ENCODE assay signal across 10 cellular contexts in genomic region chr11:10488121-10488580, GRCh38. TPM values are rescaled to one million over a fixed set of nuclear protein-coding genes. Genes with fewer than 3 reads are reported as not detected.
DNase-seq lines count a peak whose midpoint lies in the region; ATAC-seq lines count a peak whose summit lies in the region.
"Had no signal": no experiment of that assay in that cellular context is flagged by ENCODE, and none has a peak within 500 bp of the region (broad histone marks: within the 10 kb centered on the region; RNA-seq: fewer than 3 reads in every experiment).

No MANE protein-coding gene starts in this region.

- no peaks in the 10 kb centered on the region for H3K9me3 Mint-ChIP-seq in activated naive CD8-positive, alpha-beta T cell (ENCODE audit: low read depth)
- H3K9me3 Mint-ChIP-seq in memory B cell: no peaks in the 10 kb centered on the region

- H3K27ac Mint-ChIP-seq in activated naive CD8-positive, alpha-beta T cell: peak overlapping the region; percentile 13
- H3K27ac Mint-ChIP-seq in memory B cell: peak overlapping the region; percentile 99

- DNase-seq in 8988T (peak; percentile 72), H4 (ENCODE audit: low spot score) (peak; percentile 72), memory B cell (ENCODE audit: low spot score in 2 of 2) (no peak), midbrain (lab: John Stamatoyannopoulos, UW) (no peak), hepatic stellate cell (ENCODE audit: low spot score) (no peak)
- no peak for DNase-seq in stimulated activated CD4-positive, alpha-beta T cell treated with anti-CD3 and anti-CD28 coated beads, Interleukin-2, amount 100 ng/mL, for 24 hours
- DNase-seq: central memory CD4-positive, alpha-beta T cell; COR-L47 had no signal

- H3K27me3 Mint-ChIP-seq in activated naive CD8-positive, alpha-beta T cell: no peaks in the 10 kb centered on the region
- H3K27me3 Mint-ChIP-seq in memory B cell: no peaks in the 10 kb centered on the region

- peaks cover 8% of the 10 kb centered on the region for H3K36me3 Mint-ChIP-seq in activated naive CD8-positive, alpha-beta T cell
- peaks cover 56% of the 10 kb centered on the region for H3K36me3 Mint-ChIP-seq in memory B cell

- no peak overlapping the region for H3K4me3 Mint-ChIP-seq in activated naive CD8-positive, alpha-beta T cell
- H3K4me3 Mint-ChIP-seq in memory B cell: peak overlapping the region; percentile 43

- peaks cover 13% of the 10 kb centered on the region for H3K4me1 Mint-ChIP-seq in activated naive CD8-positive, alpha-beta T cell (ENCODE audit: low read depth)
- H3K4me1 Mint-ChIP-seq in memory B cell: peaks cover 29% of the 10 kb centered on the region

- ATAC-seq in memory B cell (ENCODE audit: low read depth) (no peak), HG03439 (IDR thresholded peaks at IDR 0.05; ENCODE audit: unreplicated experiment) (no peak)

RNA-seq across cellular contexts. Expression of gene AMPD3, which starts 33.1 kb away (rescaled TPM):
- total RNA-seq in H4 (2014; rRNA removed; shearing (Covaris generic)): 1.6 and 1.9 TPM in 2 replicates

RNA-seq across cellular contexts. Expression of gene RNF141, which starts 52.8 kb away (rescaled TPM):
- total RNA-seq in H4 (2014; rRNA removed; shearing (Covaris generic)): 29.8 and 39.5 TPM in 2 replicates

Comparison
In these comparisons a context has a peak if more than half of its experiments do, and no peak if none do; other contexts are left out.
1. DNase-seq: peak in 8988T (single experiment) and H4 (single experiment); none in memory B cell (0 of 2), midbrain (single experiment), stimulated activated CD4-positive, alpha-beta T cell treated with anti-CD3 and anti-CD28 coated beads, Interleukin-2, amount 100 ng/mL, for 24 hours (0 of 2) and hepatic stellate cell (single experiment).